Comparison of ENCODE assay signal across 9 cellular contexts in genomic region chr2:136131484-136131960, GRCh38. TPM values are rescaled to one million over a fixed set of nuclear protein-coding genes. Genes with fewer than 3 reads are reported as not detected.
DNase-seq lines count a peak whose midpoint lies in the region; ATAC-seq lines count a peak whose summit lies in the region.
"Had no signal": no experiment of that assay in that cellular context is flagged by ENCODE, and none has a peak within 500 bp of the region (broad histone marks: within the 10 kb centered on the region; RNA-seq: fewer than 3 reads in every experiment).

No MANE protein-coding gene starts in this region.

- in situ Hi-C loops in KBM-7 (cut with MboI; ENCODE audit: low pct_unique_long_range_greater_than_20kb, low sequenced_read_pairs), result no loop called here

- H3K36me3 Mint-ChIP-seq in T-helper 2 cell treated with Interferon-gamma antibody and Interleukin-4, amounts not matched to agents 5 μg/mL and 100 μg/mL, for 36 hours (ENCODE audit: low read depth), result no peaks in the 10 kb centered on the region
- H3K36me3 Mint-ChIP-seq in naive B cell, result no peaks in the 10 kb centered on the region

- peak overlapping the region; percentile 94 for H3K27ac Mint-ChIP-seq in T-helper 2 cell treated with Interferon-gamma antibody and Interleukin-4, amounts not matched to agents 5 μg/mL and 100 μg/mL, for 36 hours
- peak overlapping the region; percentile 100 for H3K27ac Mint-ChIP-seq in naive B cell

- DNase-seq in T-helper 2 cell treated with Interferon-gamma antibody and Interleukin-4, amounts not matched to agents 5 μg/mL and 100 μg/mL, for 36 hours (ENCODE audit: low spot score), result peak; percentile 51
- DNase-seq in naive B cell (peak; percentile 78), dedifferentiated amniotic fluid mesenchymal stem cell (ENCODE audit: extremely low spot score) (no peak), cerebellar cortex (ENCODE audit: low spot score) (no peak), KBM-7 (no peak)
- DNase-seq: heart left ventricle had no signal

- H3K27me3 Mint-ChIP-seq in T-helper 2 cell treated with Interferon-gamma antibody and Interleukin-4, amounts not matched to agents 5 μg/mL and 100 μg/mL, for 36 hours (ENCODE audit: low read depth), result peaks cover 22% of the 10 kb centered on the region
- H3K27me3 Mint-ChIP-seq in naive B cell, result no peaks in the 10 kb centered on the region

- H3K4me1 Mint-ChIP-seq in T-helper 2 cell treated with Interferon-gamma antibody and Interleukin-4, amounts not matched to agents 5 μg/mL and 100 μg/mL, for 36 hours (ENCODE audit: low read depth), result peaks cover 83% of the 10 kb centered on the region
- peaks cover 80 to 98% (median 91%) of the 10 kb centered on the region in 3 donors for H3K4me1 Mint-ChIP-seq in naive B cell

- peak overlapping the region; percentile 69 for H3K4me3 Mint-ChIP-seq in T-helper 2 cell treated with Interferon-gamma antibody and Interleukin-4, amounts not matched to agents 5 μg/mL and 100 μg/mL, for 36 hours
- peak overlapping the region; percentile 71 to 91 (median 84) for H3K4me3 Mint-ChIP-seq in naive B cell

- ATAC-seq in GM19035 (IDR thresholded peaks at IDR 0.05; ENCODE audit: unreplicated experiment) (peak; percentile 6), HG02938 (IDR thresholded peaks at IDR 0.05; ENCODE audit: unreplicated experiment) (peak; percentile 2), naive B cell (ENCODE audit: low read depth in 2 of 2) (peak; percentile 5 to 9), GM18870 (IDR thresholded peaks at IDR 0.05; ENCODE audit: unreplicated experiment) (no peak)

- H3K9me3 Mint-ChIP-seq in T-helper 2 cell treated with Interferon-gamma antibody and Interleukin-4, amounts not matched to agents 5 μg/mL and 100 μg/mL, for 36 hours, result no peaks in the 10 kb centered on the region
- H3K9me3 Mint-ChIP-seq in naive B cell, result no peaks in the 10 kb centered on the region

RNA-seq across cellular contexts. Expression of gene CXCR4, which starts 13.6 kb away (rescaled TPM):
- polyA plus RNA-seq in naive B cell (ENCODE audit: low read depth in 6 of 6), result 1,000 to 10,000 TPM; 1,969 to 4,468 (median 2,782) TPM

Comparison
In these comparisons a context has a peak if more than half of its experiments do, and no peak if none do; other contexts are left out.
1. DNase-seq: peak in T-helper 2 cell treated with Interferon-gamma antibody and Interleukin-4, amounts not matched to agents 5 μg/mL and 100 μg/mL, for 36 hours (single experiment) and naive B cell (single experiment); none in dedifferentiated amniotic fluid mesenchymal stem cell (single experiment), cerebellar cortex (single experiment) and KBM-7 (single experiment).